Comparison of ENCODE assay signal across 9 cellular contexts in the genomic region with DNA sequence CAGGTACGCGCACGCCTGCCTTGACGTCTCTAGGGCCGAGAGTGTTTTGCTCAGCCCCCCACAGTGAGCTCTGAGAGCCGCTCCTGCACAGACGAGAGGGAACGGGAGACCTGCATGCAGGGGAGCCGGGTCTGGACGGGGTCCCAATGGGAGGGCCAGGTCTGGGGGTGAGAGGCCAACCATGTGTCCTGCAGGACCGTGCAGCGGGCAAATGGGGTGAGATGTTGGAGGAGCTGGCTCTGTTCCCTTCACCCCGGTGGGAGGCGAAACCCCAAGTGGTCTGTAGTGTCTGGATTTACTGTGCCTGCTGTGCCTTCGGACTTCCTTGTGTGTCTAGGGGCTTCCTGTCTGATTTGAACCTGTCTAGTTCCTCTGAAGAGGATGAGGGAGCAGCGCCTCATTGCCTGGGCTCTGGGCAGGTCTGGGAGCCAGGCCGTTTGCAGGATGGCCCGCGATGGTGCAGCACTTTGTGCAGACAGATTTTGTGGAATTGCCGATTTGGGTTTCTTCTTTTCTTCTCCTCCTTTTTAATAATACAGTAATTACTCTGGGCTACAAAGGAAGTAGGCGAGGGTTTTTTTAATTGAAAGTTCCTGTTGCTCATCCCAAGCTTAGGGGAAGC. TPM values are rescaled to one million over a fixed set of nuclear protein-coding genes. Genes with fewer than 3 reads are reported as not detected.
DNase-seq lines count a peak whose midpoint lies in the region; ATAC-seq, FAIRE-seq and TF ChIP-seq lines count a peak whose summit lies in the region.
"Had no signal": no experiment of that assay in that cellular context is flagged by ENCODE, and none has a peak within 500 bp of the region (broad histone marks: within the 10 kb centered on the region; RNA-seq: fewer than 3 reads in every experiment).

No MANE protein-coding gene starts in this region.

- H3K9me3 Mint-ChIP-seq in H9: no peaks in the 10 kb centered on the region

- H3K14ac ChIP-seq in H9 (ENCODE audit: insufficient read depth, low read length): no peak overlapping the region; the same call in 1 of the 2 replicates

- H3K4me3 ChIP-seq in A549 (peak overlapping the region; percentile 93), adrenal gland (peak overlapping the region in 2 of 4 donors; percentile 81 to 95), right lobe of liver (peak overlapping the region; percentile 34 to 85 (median 45)), upper lobe of right lung (peak overlapping the region; percentile 64), lower leg skin (ENCODE audit: low read depth, poor library complexity, severe bottlenecking) (no peak overlapping the region)

- CTCF ChIA-PET in A549 (lab: Yijun Ruan, JAX): interaction anchor here (1.1 to 1.6 kb wide), 4 partner anchors 13 to 127 kb away, joined by 3 to 8 read pairs (median 4); no protein-coding TSS in a partner anchor

- no peak overlapping the region for H3T11ph ChIP-seq in H9 (ENCODE audit: low read length)

- H3K27ac Mint-ChIP-seq in H9: peak overlapping the region; percentile 52 to 89 (median 67); a peak in 6 of 7 replicates

- H3K4me1 Mint-ChIP-seq in H9: peaks cover 17 to 25% of the 10 kb centered on the region in 2 experiments

- H3K79me1 ChIP-seq in H9 (ENCODE audit: insufficient read depth, low read depth, low read length, poor library complexity, severe bottlenecking): peaks cover 9% of the 10 kb centered on the region

- intact Hi-C loops in adrenal gland (cut with DNase I): no loop called here
- intact Hi-C loops in right lobe of liver (cut with DNase I): no loop called here
- intact Hi-C loops in upper lobe of right lung (cut with DNase I): no loop called here
- intact Hi-C loops in lower leg skin (cut with DNase I; ENCODE audit: low total_unique reads): no loop called here

- H3K79me2 ChIP-seq in H9 (ENCODE audit: insufficient read depth, low read length): peaks cover 39% of the 10 kb centered on the region; the same call in 1 of the 2 replicates

- H2BK120ac ChIP-seq in H9 (ENCODE audit: low read depth, low read length, poor library complexity, severe bottlenecking): no peak overlapping the region

- H3K4ac ChIP-seq in H9 (ENCODE audit: low read depth, low read length): no peak overlapping the region

- DNase-seq in A549 (ENCODE audit: low read depth in 1 of 2, low spot score in 1 of 2) (no peak), H9 (no peak), adrenal gland (no peak), right lobe of liver (no peak), upper lobe of right lung (no peak), G401 (ENCODE audit: low spot score) (no peak), lower leg skin (ENCODE audit: low spot score in 2 of 2) (no peak)

- H3K27me3 Mint-ChIP-seq in H9 (ENCODE audit: low read depth): no peaks in the 10 kb centered on the region

- WGBS in A549 (ENCODE audit: missing lambda C conversion rate): 76% methylated on average over 13 of the region's 21 CpGs
- WGBS in H9 (ENCODE audit: extremely low coverage, insufficient read length, low lambda C conversion rate): no CpG with 5 or more reads among the region's 21 CpGs
- 35 to 55% (median 40%) methylated on average over 6 to 21 of the region's 21 CpGs for WGBS in adrenal gland, 4 donors
- 36% methylated on average over 15 of the region's 21 CpGs for WGBS in right lobe of liver (ENCODE audit: insufficient coverage, low coverage, low lambda C conversion rate, missing lambda C conversion rate)
- 28% methylated on average over 20 to 21 of the region's 21 CpGs for WGBS in lower leg skin, 2 donors

- H2BK15ac ChIP-seq in H9 (ENCODE audit: low read depth, low read length): no peak overlapping the region

- H3K36me3 ChIP-seq in adrenal gland (replicated peaks in 1 of 2) (no peaks in the 10 kb centered on the region), right lobe of liver (no peaks in the 10 kb centered on the region), upper lobe of right lung (no peaks in the 10 kb centered on the region)

- peak overlapping the region; percentile 91 to 96 for H3K4me3 Mint-ChIP-seq in H9

- no peak for TF ChIP-seq POLR2A in A549 (IDR thresholded peaks at IDR 0.05; ENCODE audit: low read length)
- no peak for TF ChIP-seq POLR2A in adrenal gland (IDR thresholded peaks at IDR 0.05)
- TF ChIP-seq POLR2A in right lobe of liver (IDR thresholded peaks at IDR 0.05): no peak
- TF ChIP-seq POLR2A in lower leg skin (IDR thresholded peaks at IDR 0.05): no peak

- H2BK5ac ChIP-seq in H9 (ENCODE audit: insufficient read length, low read length): no peak overlapping the region

- no peak overlapping the region for H2AK5ac ChIP-seq in H9 (ENCODE audit: insufficient read length, low read length)

- H2BK20ac ChIP-seq in H9 (ENCODE audit: low read depth, low read length, poor library complexity, severe bottlenecking): no peak overlapping the region

- H4K8ac ChIP-seq in H9 (replicated peaks; ENCODE audit: insufficient read length, low read depth, low read length): no peak overlapping the region

- no peaks in the 10 kb centered on the region for H4K20me1 ChIP-seq in H9 (ENCODE audit: control insufficient read depth, insufficient read depth, insufficient read length)

- no peak for FAIRE-seq in A549 (lab: Jason Lieb, UNC)
- FAIRE-seq: islet of Langerhans had no signal

- in situ Hi-C loops in G401 (cut with HindIII; ENCODE audit: low sequenced_read_pairs): no loop called here

- H3K4me2 ChIP-seq in A549: peak overlapping the region; percentile 84
- H3K4me2 ChIP-seq in H9 (ENCODE audit: insufficient read depth, insufficient read length, low read length): peak overlapping the region; percentile 80

- no peak for TF ChIP-seq EP300 in A549 (IDR thresholded peaks at IDR 0.05)

- no peak overlapping the region for H3K56ac ChIP-seq in H9 (ENCODE audit: insufficient read length, low read depth, low read length)

- no peak overlapping the region for H2AFZ ChIP-seq in H9 (ENCODE audit: low read length)

- no peaks in the 10 kb centered on the region for H3K27me3 ChIP-seq in H9 (ENCODE audit: insufficient read depth, low read length)
- H3K27me3 ChIP-seq in adrenal gland: no peaks in the 10 kb centered on the region
- no peaks in the 10 kb centered on the region for H3K27me3 ChIP-seq in right lobe of liver
- H3K27me3 ChIP-seq in upper lobe of right lung: no peaks in the 10 kb centered on the region

- H3K27ac ChIP-seq in A549: peak overlapping the region in 1 of 2 experiments; percentile 99; a peak in 3 of 6 replicates
- no peak overlapping the region for H3K27ac ChIP-seq in H9 (ENCODE audit: insufficient read length, low read depth, low read length)
- peak overlapping the region in 4 of 5 donors; percentile 69 to 98 (median 82) for H3K27ac ChIP-seq in adrenal gland
- peak overlapping the region; percentile 58 to 92 (median 63) for H3K27ac ChIP-seq in right lobe of liver
- peak overlapping the region; percentile 83 for H3K27ac ChIP-seq in upper lobe of right lung

- POLR2A ChIA-PET in A549 (lab: Yijun Ruan, JAX): no interaction called here

- no peak overlapping the region for H3K23ac ChIP-seq in H9 (ENCODE audit: insufficient read length, low read depth, low read length)

- TF ChIP-seq CTCF in A549 (IDR thresholded peaks at IDR 0.05) (no peak), H9 (conservative IDR thresholded peaks at IDR 0.05) (no peak), adrenal gland (IDR thresholded peaks at IDR 0.05) (no peak), right lobe of liver (IDR thresholded peaks at IDR 0.05) (no peak), upper lobe of right lung (IDR thresholded peaks at IDR 0.05) (no peak), lower leg skin (IDR thresholded peaks at IDR 0.05) (no peak)

- H3K9me3 ChIP-seq in A549: no peaks in the 10 kb centered on the region
- H3K9me3 ChIP-seq in H9 (ENCODE audit: control insufficient read depth, low read depth, low read length): no peaks in the 10 kb centered on the region
- H3K9me3 ChIP-seq in adrenal gland (replicated peaks in 1 of 3): no peaks in the 10 kb centered on the region
- H3K9me3 ChIP-seq in right lobe of liver: no peaks in the 10 kb centered on the region
- H3K9me3 ChIP-seq in upper lobe of right lung: no peaks in the 10 kb centered on the region

- no peak for ATAC-seq in A549
- ATAC-seq in right lobe of liver: no peak
- ATAC-seq in upper lobe of right lung: no peak
- no peak for ATAC-seq in HG03439 (IDR thresholded peaks at IDR 0.05; ENCODE audit: unreplicated experiment)

- no peak overlapping the region for H2BK12ac ChIP-seq in H9 (ENCODE audit: insufficient read length, low read depth, low read length)

- peak overlapping the region; percentile 28 for H3K9ac ChIP-seq in H9 (ENCODE audit: extremely low read depth, insufficient read length, low read length)

- no peak overlapping the region for H3K18ac ChIP-seq in H9 (ENCODE audit: insufficient read length, low read depth, low read length)

- H3K23me2 ChIP-seq in H9 (ENCODE audit: insufficient read length, low read depth, low read length, poor library complexity, severe bottlenecking): peaks cover 9% of the 10 kb centered on the region

- H4K91ac ChIP-seq in H9 (ENCODE audit: insufficient read length, low read depth, low read length): no peak overlapping the region

- TF ChIP-seq RAD21 in A549 (conservative IDR thresholded peaks at IDR 0.05 in 1 of 2, IDR thresholded peaks at IDR 0.05 in 1 of 2): no peak

- peaks cover 0 to 2% (median 0%) of the 10 kb centered on the region in 3 experiments; a peak in 1 of 7 replicates for H3K36me3 Mint-ChIP-seq in H9 (ENCODE audit: insufficient read depth in 1 of 3, low read depth in 3 of 3)

- no peak overlapping the region for H4K5ac ChIP-seq in H9 (ENCODE audit: insufficient read length, low read depth, low read length)

- peaks cover 11% of the 10 kb centered on the region; the same call in 2 of the 3 replicates for H3K4me1 ChIP-seq in A549
- no peaks in the 10 kb centered on the region; the same call in 1 of the 2 replicates for H3K4me1 ChIP-seq in H9 (ENCODE audit: insufficient read depth, low read length)
- H3K4me1 ChIP-seq in adrenal gland (replicated peaks in 1 of 2): peaks cover 19 to 40% of the 10 kb centered on the region in 2 donors
- peaks cover 0 to 6% (median 2%) of the 10 kb centered on the region in 4 donors for H3K4me1 ChIP-seq in right lobe of liver
- H3K4me1 ChIP-seq in upper lobe of right lung: peaks cover 36% of the 10 kb centered on the region

RNA-seq across cellular contexts. Expression of a gene that starts 2.1 kb away (rescaled TPM):
- polyA plus RNA-seq in A549 (2011; rRNA removed) (14.4 and 15.5 TPM in 2 replicates), A549 (2017; fragmentation: RNase III; extraction: RNeasy Plus Mini Kit Qiagen cat#74134 plus additional on column Dnase treatment) (36.9 to 43.7 TPM (median 42.0 TPM) in 3 replicates), adrenal gland (100 to 1,000 TPM in 2 of 3 donors, 10 to 100 TPM in 1; 30.0 to 120 (median 100) TPM)
- 77.4 and 94.1 TPM in 2 replicates for polyA plus RNA-seq in A549 (2012; cell fraction: cytosol; rRNA removed)
- polyA plus RNA-seq in A549 (2012; cell fraction: nucleus; rRNA removed): 332 and 422 TPM in 2 replicates
- polyA minus RNA-seq in A549 (2011; rRNA and poly(A)+ RNA removed): 14.2 and 24.8 TPM in 2 replicates
- total RNA-seq in H9 (2021) (96.6 and 100.0 TPM in 2 replicates), adrenal gland (10 to 100 TPM; 50.7 to 83.4 (median 73.6) TPM), right lobe of liver (10 to 100 TPM; 14.4 to 35.2 (median 22.6) TPM), upper lobe of right lung (60.6 TPM), lower leg skin (10 to 100 TPM; 58.8 to 76.9 (median 63.1) TPM)
- 74.7 and 81.9 TPM in 2 replicates for total RNA-seq in G401 (2014; rRNA removed; shearing (Covaris generic))

RNA-seq across cellular contexts. Expression of a gene that starts 37.8 kb away (rescaled TPM):
- polyA plus RNA-seq in A549 (2011; rRNA removed) (0.65 and 0.66 TPM in 2 replicates), A549 (2017; fragmentation: RNase III; extraction: RNeasy Plus Mini Kit Qiagen cat#74134 plus additional on column Dnase treatment) (4.2 to 5.6 TPM (median 5.3 TPM) in 3 replicates), adrenal gland (1 to 10 TPM in 2 of 3 donors, not detected in 1; 8.1 to 8.3 TPM)
- polyA plus RNA-seq in A549 (2012; cell fraction: cytosol; rRNA removed): 4.3 and 7.9 TPM in 2 replicates
- 9.1 and 18.1 TPM in 2 replicates for polyA plus RNA-seq in A549 (2012; cell fraction: nucleus; rRNA removed)
- 0.58 and 1.3 TPM in 2 replicates for polyA minus RNA-seq in A549 (2011; rRNA and poly(A)+ RNA removed)
- total RNA-seq in H9 (2021) (12.2 and 12.9 TPM in 2 replicates), adrenal gland (10 to 100 TPM in 3 of 8 donors, 1 to 10 TPM in 5; 4.7 to 29.6 (median 9.2) TPM), right lobe of liver (1 to 10 TPM; 1.8 to 5.3 (median 2.7) TPM), upper lobe of right lung (6.3 TPM), lower leg skin (10 to 100 TPM; 20.1 to 27.3 (median 25.7) TPM)
- 8.6 and 13.5 TPM in 2 replicates for total RNA-seq in G401 (2014; rRNA removed; shearing (Covaris generic))

RNA-seq across cellular contexts. Expression of a gene that starts 37.8 kb away (rescaled TPM):
- 7.6 and 11.9 TPM in 2 replicates for polyA plus RNA-seq in A549 (2011; rRNA removed)
- 30.6 and 45.0 TPM in 2 replicates for polyA plus RNA-seq in A549 (2012; cell fraction: cytosol; rRNA removed)
- polyA plus RNA-seq in A549 (2012; cell fraction: nucleus; rRNA removed): 52.5 and 89.2 TPM in 2 replicates
- polyA plus RNA-seq in A549 (2017; fragmentation: RNase III; extraction: RNeasy Plus Mini Kit Qiagen cat#74134 plus additional on column Dnase treatment): 60.9 to 63.4 TPM (median 63.0 TPM) in 3 replicates
- polyA minus RNA-seq in A549 (2011; rRNA and poly(A)+ RNA removed): 7.4 and 13.4 TPM in 2 replicates
- total RNA-seq in H9 (2021): 65.0 and 69.0 TPM in 2 replicates
- total RNA-seq in adrenal gland: 100 to 1,000 TPM in 3 of 8 donors, 10 to 100 TPM in 5; 47.8 to 192 (median 84.8) TPM
- 10 to 100 TPM; 13.5 to 43.8 (median 22.7) TPM for polyA plus RNA-seq in adrenal gland
- 10 to 100 TPM; 22.1 to 60.6 (median 24.4) TPM for total RNA-seq in right lobe of liver
- total RNA-seq in upper lobe of right lung: 73.2 TPM
- 45.9 and 70.6 TPM in 2 replicates for total RNA-seq in G401 (2014; rRNA removed; shearing (Covaris generic))
- total RNA-seq in lower leg skin: 100 to 1,000 TPM; 108 to 119 (median 113) TPM

RNA-seq across cellular contexts. Expression of a gene that starts 57.7 kb away (rescaled TPM):
- polyA plus RNA-seq in A549 (2011; rRNA removed) (12.8 and 14.8 TPM in 2 replicates), A549 (2017; fragmentation: RNase III; extraction: RNeasy Plus Mini Kit Qiagen cat#74134 plus additional on column Dnase treatment) (20.9 to 23.1 TPM (median 21.7 TPM) in 3 replicates), adrenal gland (100 to 1,000 TPM in 2 of 3 donors, 1 to 10 TPM in 1; 2.5 to 235 (median 195) TPM)
- 38.5 and 63.7 TPM in 2 replicates for polyA plus RNA-seq in A549 (2012; cell fraction: cytosol; rRNA removed)
- polyA plus RNA-seq in A549 (2012; cell fraction: nucleus; rRNA removed): 70.9 and 111 TPM in 2 replicates
- 4.3 and 5.5 TPM in 2 replicates for polyA minus RNA-seq in A549 (2011; rRNA and poly(A)+ RNA removed)
- total RNA-seq in H9 (2021) (47.5 and 50.3 TPM in 2 replicates), adrenal gland (100 to 1,000 TPM in 4 of 8 donors, 10 to 100 TPM in 4; 60.1 to 145 (median 99.4) TPM), right lobe of liver (10 to 100 TPM; 20.4 to 49.5 (median 23.5) TPM), upper lobe of right lung (76.1 TPM), lower leg skin (100 to 1,000 TPM; 154 to 201 (median 186) TPM)
- 94.4 and 130 TPM in 2 replicates for total RNA-seq in G401 (2014; rRNA removed; shearing (Covaris generic))
